Comparison of ENCODE assay signal across 15 cellular contexts in genomic region chr16:20611975-20612471, GRCh38. TPM values are rescaled to one million over a fixed set of nuclear protein-coding genes. Genes with fewer than 3 reads are reported as not detected.
DNase-seq lines count a peak whose midpoint lies in the region; ATAC-seq, FAIRE-seq and TF ChIP-seq lines count a peak whose summit lies in the region.
"Had no signal": no experiment of that assay in that cellular context is flagged by ENCODE, and none has a peak within 500 bp of the region (broad histone marks: within the 10 kb centered on the region; RNA-seq: fewer than 3 reads in every experiment).

No MANE protein-coding gene starts in this region.

- TF ChIP-seq POLR2A in stomach (IDR thresholded peaks at IDR 0.05), result no peak

- peak; percentile 91 for DNase-seq in NCI-H1092 treated with DMSO at 0.1 percent for 48 hours (lab: John Stamatoyannopoulos, UW)
- DNase-seq in WERI-Rb-1, result peak; percentile 84
- DNase-seq in right cardiac atrium, result peak; percentile 84 to 95 (median 93)
- DNase-seq in stomach, result peak; percentile 75
- DNase-seq in effector CD4-positive, alpha-beta T cell, result no peak
- no peak for DNase-seq in urothelium cell line (ENCODE audit: low spot score)
- no peak for DNase-seq in mesenchymal stem cell
- DNase-seq: activated CD8-positive, alpha-beta memory T cell treated with anti-CD3 and anti-CD28 coated beads, Interleukin-2, amount 50 U/mL, for 4 hours; foreskin keratinocyte; Karpas-422; RPMI8226 had no signal

- no peak overlapping the region for H2BK12ac ChIP-seq in mesenchymal stem cell (ENCODE audit: low read length in 2 of 2)

- no peak overlapping the region for H3K4ac ChIP-seq in mesenchymal stem cell (ENCODE audit: low read depth in 1 of 2, low read length in 2 of 2)

- H3K4me1 ChIP-seq in right cardiac atrium (ENCODE audit: control insufficient read depth, insufficient read depth, low read length) (peaks cover 15% of the 10 kb centered on the region), stomach (peaks cover 32 to 49% (median 36%) of the 10 kb centered on the region in 4 donors), mesenchymal stem cell (ENCODE audit: control insufficient read depth, insufficient read depth, low read depth, low read length) (no peaks in the 10 kb centered on the region)
- H3K4me1 ChIP-seq: foreskin keratinocyte, parathyroid adenoma had no signal

- no peak overlapping the region for H3K4me2 ChIP-seq in mesenchymal stem cell (ENCODE audit: low read length, poor library complexity, severe bottlenecking)

- ATAC-seq in right cardiac atrium, result peak; percentile 79 to 87
- no peak for ATAC-seq in GM21737 (IDR thresholded peaks at IDR 0.05; ENCODE audit: unreplicated experiment)
- ATAC-seq: foreskin keratinocyte; stimulated activated memory B cell treated with anti-CD40 and anti-IgM and Interleukin-4, amounts not matched to agents 10 μg/mL and 1 μg/mL and 100 μg/mL, for 72 hours had no signal

- H3K14ac ChIP-seq in mesenchymal stem cell (ENCODE audit: low read length in 2 of 2), result no peak overlapping the region

- H3K27me3 ChIP-seq in WERI-Rb-1 (ENCODE audit: insufficient read depth, low read depth, severe bottlenecking), result no peaks in the 10 kb centered on the region
- no peaks in the 10 kb centered on the region for H3K27me3 ChIP-seq in right cardiac atrium (ENCODE audit: control insufficient read depth, insufficient read depth)
- no peaks in the 10 kb centered on the region for H3K27me3 ChIP-seq in stomach
- H3K27me3 ChIP-seq in mesenchymal stem cell (ENCODE audit: control insufficient read depth in 1 of 2, insufficient read depth in 1 of 2, low read length in 2 of 2), result no peaks in the 10 kb centered on the region
- H3K27me3 ChIP-seq: foreskin keratinocyte had no signal

- H3K9ac ChIP-seq in mesenchymal stem cell (ENCODE audit: low read length), result no peak overlapping the region
- H3K9ac ChIP-seq: parathyroid adenoma had no signal

- 52% methylated on average over 5 of the region's 5 CpGs for WGBS in right cardiac atrium
- WGBS in stomach, 5 donors, result 42 to 66% (median 54%) methylated on average over 4 to 5 of the region's 5 CpGs
- 75% methylated on average over 5 of the region's 5 CpGs for WGBS in mesenchymal stem cell

- no peak overlapping the region for H3K23ac ChIP-seq in mesenchymal stem cell (ENCODE audit: low read length in 2 of 2)

- no peak overlapping the region for H2BK5ac ChIP-seq in mesenchymal stem cell (ENCODE audit: low read depth, low read length, poor library complexity, severe bottlenecking)

- FAIRE-seq in urothelium cell line (lab: Jason Lieb, UNC), result no peak

- H3K4me3 ChIP-seq in WERI-Rb-1 (ENCODE audit: low read depth, low read length), result no peak overlapping the region
- no peak overlapping the region for H3K4me3 ChIP-seq in right cardiac atrium (ENCODE audit: low read length)
- H3K4me3 ChIP-seq in stomach, result no peak overlapping the region
- no peak overlapping the region for H3K4me3 ChIP-seq in mesenchymal stem cell (ENCODE audit: insufficient read depth in 1 of 2, low read depth in 1 of 2, low read length in 2 of 2)

- H3K18ac ChIP-seq in mesenchymal stem cell (ENCODE audit: low read depth in 1 of 2, low read length in 2 of 2), result no peak overlapping the region

- H3K27ac ChIP-seq in WERI-Rb-1 (peak overlapping the region; percentile 48), right cardiac atrium (ENCODE audit: low read length) (peak overlapping the region; percentile 72), stomach (peak overlapping the region; percentile 0 to 78 (median 74)), mesenchymal stem cell (ENCODE audit: low read length, poor library complexity, severe bottlenecking) (no peak overlapping the region)
- H3K27ac ChIP-seq: foreskin keratinocyte, parathyroid adenoma had no signal

- H4K91ac ChIP-seq in mesenchymal stem cell (ENCODE audit: low read length), result no peak overlapping the region

- no peak overlapping the region for H2AFZ ChIP-seq in mesenchymal stem cell (ENCODE audit: low read depth, low read length)

- H3K79me1 ChIP-seq in mesenchymal stem cell (replicated peaks; ENCODE audit: low read length, poor library complexity, severe bottlenecking), result no peaks in the 10 kb centered on the region

- H3K36me3 ChIP-seq in WERI-Rb-1, result no peaks in the 10 kb centered on the region
- no peaks in the 10 kb centered on the region for H3K36me3 ChIP-seq in stomach
- H3K36me3 ChIP-seq in mesenchymal stem cell (ENCODE audit: control insufficient read depth in 1 of 2, insufficient read depth in 2 of 2, low read depth in 1 of 2, low read length in 2 of 2), result no peaks in the 10 kb centered on the region

- no peak overlapping the region for H2AK5ac ChIP-seq in mesenchymal stem cell (ENCODE audit: low read length, severe bottlenecking)

- H3K9me3 ChIP-seq in WERI-Rb-1 (ENCODE audit: severe bottlenecking) (no peaks in the 10 kb centered on the region), right cardiac atrium (ENCODE audit: control insufficient read depth, low read length) (no peaks in the 10 kb centered on the region), stomach (no peaks in the 10 kb centered on the region), mesenchymal stem cell (ENCODE audit: control insufficient read depth, low read length) (no peaks in the 10 kb centered on the region)

- H4K8ac ChIP-seq in mesenchymal stem cell (ENCODE audit: low read length), result no peak overlapping the region

- TF ChIP-seq CTCF in WERI-Rb-1 (IDR thresholded peaks at IDR 0.05; ENCODE audit: low read depth, low read length), result no peak
- TF ChIP-seq CTCF in stomach (IDR thresholded peaks at IDR 0.05), result no peak

- intact Hi-C loops in right cardiac atrium (cut with DNase I) (no loop called here), stomach (cut with DNase I; ENCODE audit: low total_unique reads) (no loop called here)

- H2BK15ac ChIP-seq in mesenchymal stem cell (ENCODE audit: low read depth, poor library complexity, severe bottlenecking), result no peak overlapping the region

- no peak overlapping the region for H2BK120ac ChIP-seq in mesenchymal stem cell (ENCODE audit: low read depth, low read length)

- no peak for TF ChIP-seq EP300 in stomach (IDR thresholded peaks at IDR 0.05)

RNA-seq across cellular contexts. Expression of gene ACSM2B, which starts 35.9 kb away (rescaled TPM):
- total RNA-seq in right cardiac atrium, result not detected
- polyA plus RNA-seq in right cardiac atrium, result not detected
- 1 to 10 TPM in 1 of 5 donors, not detected in 4; 1.8 TPM for total RNA-seq in stomach
- under 1 TPM in 1 of 3 donors, not detected in 2; 0.20 TPM for polyA plus RNA-seq in stomach
- not detected for polyA plus RNA-seq in mesenchymal stem cell (2013, experiment 1 of 2)
- polyA plus RNA-seq in mesenchymal stem cell (2013, experiment 2 of 2), result not detected
- total RNA-seq: foreskin keratinocyte had no signal
- polyA plus RNA-seq: BJ, foreskin keratinocyte had no signal

Comparison
In these comparisons a context has a peak if more than half of its experiments do, and no peak if none do; other contexts are left out.
1. DNase-seq: peak in NCI-H1092 treated with DMSO at 0.1 percent for 48 hours (single experiment), WERI-Rb-1 (single experiment), right cardiac atrium (3 of 3) and stomach (single experiment); none in effector CD4-positive, alpha-beta T cell (single experiment), urothelium cell line (single experiment) and mesenchymal stem cell (single experiment).